Comparison of ENCODE assay signal across 9 cellular contexts in genomic region chr9:70053864-70054263, GRCh38. TPM values are rescaled to one million over a fixed set of nuclear protein-coding genes. Genes with fewer than 3 reads are reported as not detected.
DNase-seq lines count a peak whose midpoint lies in the region; ATAC-seq and TF ChIP-seq lines count a peak whose summit lies in the region.
"Had no signal": no experiment of that assay in that cellular context is flagged by ENCODE, and none has a peak within 500 bp of the region (broad histone marks: within the 10 kb centered on the region; RNA-seq: fewer than 3 reads in every experiment).

No MANE protein-coding gene starts in this region.

- H3K27ac Mint-ChIP-seq in chondrocyte (ENCODE audit: unreplicated experiment) (peak overlapping the region; percentile 71), osteocyte (ENCODE audit: unreplicated experiment) (peak overlapping the region; percentile 56)
- H3K27ac Mint-ChIP-seq in activated CD8-positive, alpha-beta T cell treated with anti-CD3 and anti-CD28 coated beads, Interleukin-2, amount 10 ng/mL, durations not matched to agents 7 days and 5 days = no peak overlapping the region
- H3K27ac Mint-ChIP-seq in activated CD4-positive, alpha-beta T cell treated with anti-CD3 and anti-CD28 coated beads for 36 hours = no peak overlapping the region

- intact Hi-C loops in activated CD4-positive, alpha-beta T cell treated with anti-CD3 and anti-CD28 coated beads for 36 hours (cut with DNase I, micrococcal nuclease) = no loop called here

- CTCF ChIA-PET in activated CD8-positive, alpha-beta T cell treated with anti-CD3 and anti-CD28 coated beads, Interleukin-2, amount 10 ng/mL, durations not matched to agents 7 days and 5 days (lab: Charles Lee) = no interaction called here
- CTCF ChIA-PET in activated CD4-positive, alpha-beta T cell treated with anti-CD3 and anti-CD28 coated beads for 36 hours (lab: Charles Lee) = interaction anchor here (1.2 kb wide), 1 partner anchor 11 kb away, joined by 5 read pairs; no protein-coding TSS in a partner anchor

- H3K4me3 Mint-ChIP-seq in chondrocyte (ENCODE audit: unreplicated experiment) (no peak overlapping the region), osteocyte (ENCODE audit: unreplicated experiment) (no peak overlapping the region)
- H3K4me3 Mint-ChIP-seq in activated CD8-positive, alpha-beta T cell treated with anti-CD3 and anti-CD28 coated beads, Interleukin-2, amount 10 ng/mL, durations not matched to agents 7 days and 5 days = no peak overlapping the region
- H3K4me3 Mint-ChIP-seq in activated CD4-positive, alpha-beta T cell treated with anti-CD3 and anti-CD28 coated beads for 36 hours = no peak overlapping the region

- no peak for ATAC-seq in activated CD8-positive, alpha-beta T cell treated with anti-CD3 and anti-CD28 coated beads, Interleukin-2, amount 10 ng/mL, durations not matched to agents 7 days and 5 days
- no peak for ATAC-seq in activated CD4-positive, alpha-beta T cell treated with anti-CD3 and anti-CD28 coated beads for 36 hours

- H3K4me1 Mint-ChIP-seq in chondrocyte (ENCODE audit: low read depth) (peaks cover 91% of the 10 kb centered on the region), osteocyte (ENCODE audit: unreplicated experiment) (peaks cover 42% of the 10 kb centered on the region)
- peaks cover 1% of the 10 kb centered on the region for H3K4me1 Mint-ChIP-seq in activated CD8-positive, alpha-beta T cell treated with anti-CD3 and anti-CD28 coated beads, Interleukin-2, amount 10 ng/mL, durations not matched to agents 7 days and 5 days (ENCODE audit: low read depth)
- H3K4me1 Mint-ChIP-seq in activated CD4-positive, alpha-beta T cell treated with anti-CD3 and anti-CD28 coated beads for 36 hours = no peaks in the 10 kb centered on the region

- no peaks in the 10 kb centered on the region for H3K9me3 Mint-ChIP-seq in chondrocyte (ENCODE audit: low read depth)
- no peaks in the 10 kb centered on the region for H3K9me3 Mint-ChIP-seq in osteocyte (ENCODE audit: unreplicated experiment)
- no peaks in the 10 kb centered on the region for H3K9me3 Mint-ChIP-seq in activated CD8-positive, alpha-beta T cell treated with anti-CD3 and anti-CD28 coated beads, Interleukin-2, amount 10 ng/mL, durations not matched to agents 7 days and 5 days (ENCODE audit: insufficient read depth)
- H3K9me3 Mint-ChIP-seq in activated CD4-positive, alpha-beta T cell treated with anti-CD3 and anti-CD28 coated beads for 36 hours (ENCODE audit: low read depth) = no peaks in the 10 kb centered on the region

- H3K27me3 Mint-ChIP-seq in chondrocyte (ENCODE audit: low read depth) (no peaks in the 10 kb centered on the region), osteocyte (ENCODE audit: unreplicated experiment) (no peaks in the 10 kb centered on the region)
- peaks cover 17% of the 10 kb centered on the region for H3K27me3 Mint-ChIP-seq in activated CD8-positive, alpha-beta T cell treated with anti-CD3 and anti-CD28 coated beads, Interleukin-2, amount 10 ng/mL, durations not matched to agents 7 days and 5 days (ENCODE audit: low read depth)
- H3K27me3 Mint-ChIP-seq in activated CD4-positive, alpha-beta T cell treated with anti-CD3 and anti-CD28 coated beads for 36 hours = peaks cover 12% of the 10 kb centered on the region

- DNase-seq in DMS 273 (lab: John Stamatoyannopoulos, UW; ENCODE audit: unreplicated experiment) = peak; percentile 77
- peak; percentile 57 for DNase-seq in NCI-H2029 (lab: John Stamatoyannopoulos, UW)
- no peak for DNase-seq in chondrocyte (ENCODE audit: low spot score)
- no peak for DNase-seq in osteocyte (ENCODE audit: extremely low spot score, unreplicated experiment)
- DNase-seq in midbrain (lab: John Stamatoyannopoulos, UW) = no peak
- DNase-seq in activated CD8-positive, alpha-beta T cell treated with anti-CD3 and anti-CD28 coated beads, Interleukin-2, amount 10 ng/mL, durations not matched to agents 7 days and 5 days = no peak
- no peak for DNase-seq in activated CD4-positive, alpha-beta T cell treated with anti-CD3 and anti-CD28 coated beads for 36 hours
- no peak for DNase-seq in cortex of kidney (lab: John Stamatoyannopoulos, UW)
- DNase-seq: COR-L47 had no signal

- H3K36me3 Mint-ChIP-seq in chondrocyte (ENCODE audit: low read depth) (peaks cover 2% of the 10 kb centered on the region), osteocyte (ENCODE audit: unreplicated experiment) (no peaks in the 10 kb centered on the region)
- no peaks in the 10 kb centered on the region for H3K36me3 Mint-ChIP-seq in activated CD8-positive, alpha-beta T cell treated with anti-CD3 and anti-CD28 coated beads, Interleukin-2, amount 10 ng/mL, durations not matched to agents 7 days and 5 days (ENCODE audit: low read depth)
- no peaks in the 10 kb centered on the region for H3K36me3 Mint-ChIP-seq in activated CD4-positive, alpha-beta T cell treated with anti-CD3 and anti-CD28 coated beads for 36 hours (ENCODE audit: low read depth)

- POLR2A ChIA-PET in activated CD8-positive, alpha-beta T cell treated with anti-CD3 and anti-CD28 coated beads, Interleukin-2, amount 10 ng/mL, durations not matched to agents 7 days and 5 days (lab: Charles Lee) = no interaction called here
- POLR2A ChIA-PET in activated CD4-positive, alpha-beta T cell treated with anti-CD3 and anti-CD28 coated beads for 36 hours (lab: Charles Lee) = no interaction called here

- no peak for TF ChIP-seq CTCF in chondrocyte (IDR thresholded peaks at IDR 0.05)
- no peak for TF ChIP-seq CTCF in osteocyte (IDR thresholded peaks at IDR 0.05)

RNA-seq across cellular contexts. Expression of gene MAMDC2, which starts 10.2 kb away (rescaled TPM):
- 76.7 to 92.6 TPM (median 77.5 TPM) in 3 replicates for total RNA-seq in chondrocyte
- 11.3 and 11.8 TPM in 2 replicates for total RNA-seq in osteocyte
- total RNA-seq in activated CD8-positive, alpha-beta T cell treated with anti-CD3 and anti-CD28 coated beads, Interleukin-2, amount 10 ng/mL, durations not matched to agents 7 days and 5 days = not detected
- total RNA-seq in activated CD4-positive, alpha-beta T cell treated with anti-CD3 and anti-CD28 coated beads for 36 hours = not detected

Comparison
In these comparisons a context has a peak if more than half of its experiments do, and no peak if none do; other contexts are left out.
1. DNase-seq: peak in DMS 273 (single experiment) and NCI-H2029 (single experiment); none in chondrocyte (single experiment), osteocyte (single experiment), midbrain (single experiment), activated CD8-positive, alpha-beta T cell treated with anti-CD3 and anti-CD28 coated beads, Interleukin-2, amount 10 ng/mL, durations not matched to agents 7 days and 5 days (single experiment), activated CD4-positive, alpha-beta T cell treated with anti-CD3 and anti-CD28 coated beads for 36 hours (single experiment) and cortex of kidney (single experiment).
2. H3K27ac Mint-ChIP-seq: peak in chondrocyte (single experiment) and osteocyte (single experiment); none in activated CD8-positive, alpha-beta T cell treated with anti-CD3 and anti-CD28 coated beads, Interleukin-2, amount 10 ng/mL, durations not matched to agents 7 days and 5 days (single experiment) and activated CD4-positive, alpha-beta T cell treated with anti-CD3 and anti-CD28 coated beads for 36 hours (single experiment).
3. RNA of gene MAMDC2, which starts 10.2 kb away (total RNA-seq): 76.7 to 92.6 TPM in chondrocyte and 11.3 to 11.8 TPM in osteocyte; not detected in activated CD4-positive, alpha-beta T cell treated with anti-CD3 and anti-CD28 coated beads for 36 hours and not detected in activated CD8-positive, alpha-beta T cell treated with anti-CD3 and anti-CD28 coated beads, Interleukin-2, amount 10 ng/mL, durations not matched to agents 7 days and 5 days; every median in the first group is over 10 times any median in the second.